11 cellular contexts compared by ENCODE assay signal in the genomic region with DNA sequence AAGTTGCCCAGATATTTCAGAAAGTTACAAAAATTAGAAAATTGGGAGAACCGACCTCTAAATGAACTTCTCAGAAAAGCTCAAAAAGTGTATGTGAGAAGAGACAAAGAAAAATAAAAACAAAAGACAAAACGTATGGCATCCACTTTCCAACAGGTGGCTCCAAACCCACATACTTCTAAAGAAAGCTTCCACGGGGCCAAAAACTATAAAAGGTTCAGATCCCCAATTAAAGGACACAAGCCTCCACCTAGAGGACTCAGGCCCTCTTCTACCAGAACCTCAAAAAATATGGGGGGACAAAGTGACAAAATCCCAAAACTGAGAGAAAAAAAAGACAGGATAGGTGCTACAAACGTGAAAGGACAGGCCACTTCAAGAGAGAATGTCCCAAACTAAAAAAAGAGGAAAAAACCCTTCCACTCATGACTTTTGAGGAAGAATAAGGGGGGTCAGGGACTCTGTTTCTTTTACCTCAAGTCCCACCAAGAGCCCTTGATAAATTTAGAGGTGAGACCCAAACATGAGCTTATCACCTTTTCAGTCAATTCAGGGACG. TPM values are rescaled to one million over a fixed set of nuclear protein-coding genes. Genes with fewer than 3 reads are reported as not detected.
DNase-seq lines count a peak whose midpoint lies in the region; ATAC-seq and TF ChIP-seq lines count a peak whose summit lies in the region.
"Had no signal": no experiment of that assay in that cellular context is flagged by ENCODE, and none has a peak within 500 bp of the region (broad histone marks: within the 10 kb centered on the region; RNA-seq: fewer than 3 reads in every experiment).

No MANE protein-coding gene starts in this region.

- H3K27me3 ChIP-seq in CD8-positive, alpha-beta T cell (ENCODE audit: insufficient read depth, low read length): no peaks in the 10 kb centered on the region
- peaks cover 0 to 13% (median 2%) of the 10 kb centered on the region in 7 donors for H3K27me3 ChIP-seq in heart right ventricle

- H3K9me3 Mint-ChIP-seq in CD8-positive, alpha-beta T cell: peaks cover 11% of the 10 kb centered on the region

- no peak overlapping the region for H3K27ac ChIP-seq in CD8-positive, alpha-beta T cell (ENCODE audit: low read depth, low read length)
- H3K27ac ChIP-seq in HEK293 (ENCODE audit: extremely low read depth, low read depth, low read length) (no peak overlapping the region), heart right ventricle (no peak overlapping the region)

- peak; percentile 23 for TF ChIP-seq CTCF in CD8-positive, alpha-beta T cell (IDR thresholded peaks at IDR 0.05)
- TF ChIP-seq CTCF in HEK293 (tag by site-specific recombination; IDR thresholded peaks at IDR 0.05) (0 out of 2 replicates have a peak, but pooled peaks have one; percentile 20), heart right ventricle (IDR thresholded peaks at IDR 0.05) (peak in 4 of 9 donors; percentile 14 to 42 (median 28)), GM20000 (IDR thresholded peaks at IDR 0.05; ENCODE audit: extremely low read depth, missing control alignments) (no peak)

- H3K4me3 ChIP-seq in CD8-positive, alpha-beta T cell (ENCODE audit: low read depth, low read length): no peak overlapping the region
- H3K4me3 ChIP-seq in HEK293 (ENCODE audit: low read depth, low read length) (no peak overlapping the region), heart right ventricle (no peak overlapping the region)

- H3K36me3 Mint-ChIP-seq in CD8-positive, alpha-beta T cell: no peaks in the 10 kb centered on the region

- CTCF ChIA-PET in CD8-positive, alpha-beta T cell (lab: Charles Lee): no interaction called here
- CTCF ChIA-PET in HEK293 (lab: Yijun Ruan, JAX): interaction anchor here (0.6 to 2.1 kb wide), 20 partner anchors 13 to 1710 kb away, joined by 3 to 10 read pairs (median 4); no protein-coding TSS in a partner anchor

- 38 to 43% methylated on average over 5 of the region's 5 CpGs for WGBS in heart right ventricle, 2 donors

- ATAC-seq in CD8-positive, alpha-beta T cell: no peak
- no peak for ATAC-seq in heart right ventricle
- ATAC-seq: sciatic nerve had no signal

- H3K4me1 ChIP-seq in CD8-positive, alpha-beta T cell (ENCODE audit: insufficient read depth, low read length): no peaks in the 10 kb centered on the region
- no peaks in the 10 kb centered on the region for H3K4me1 ChIP-seq in HEK293 (ENCODE audit: control insufficient read depth, insufficient read depth, low read length)
- no peaks in the 10 kb centered on the region for H3K4me1 ChIP-seq in heart right ventricle

- peaks cover 27% of the 10 kb centered on the region for H3K27me3 Mint-ChIP-seq in CD8-positive, alpha-beta T cell (ENCODE audit: low read depth)

- no peak for DNase-seq in CD8-positive, alpha-beta T cell
- DNase-seq in RPMI8226 (peak; percentile 39), iris pigment epithelial cell (ENCODE audit: low read depth) (peak; percentile 21), NCI-H226 (no peak), heart right ventricle (no peak), T-helper 2 cell (no peak), GM20000 (ENCODE audit: low spot score) (no peak)
- DNase-seq: Right ventricle myocardium superior had no signal

- H3K4me1 Mint-ChIP-seq in CD8-positive, alpha-beta T cell (ENCODE audit: low read depth): no peaks in the 10 kb centered on the region

- H3K4me3 Mint-ChIP-seq in CD8-positive, alpha-beta T cell: no peak overlapping the region
- H3K4me3 Mint-ChIP-seq: dendritic cell treated with granulocyte-macrophage colony-stimulating factor and Interleukin-4, amounts not matched to agents 40 ng/mL and 50 ng/mL, for 4 days had no signal

- intact Hi-C loops in CD8-positive, alpha-beta T cell (cut with DNase I, micrococcal nuclease): loop anchor here in 1 of 2 experiments (2.0 kb wide), 1 partner anchor 162 kb away; no protein-coding TSS in a partner anchor
- intact Hi-C loops in heart right ventricle (cut with DNase I): loop anchor here in 1 of 10 donors (5.0 kb wide), 1 partner anchor 95 kb away; no protein-coding TSS in a partner anchor

- H3K27ac Mint-ChIP-seq in CD8-positive, alpha-beta T cell: no peak overlapping the region
- H3K27ac Mint-ChIP-seq: dendritic cell treated with granulocyte-macrophage colony-stimulating factor and Interleukin-4, amounts not matched to agents 40 ng/mL and 50 ng/mL, for 4 days had no signal

- no peaks in the 10 kb centered on the region for H3K36me3 ChIP-seq in CD8-positive, alpha-beta T cell (ENCODE audit: insufficient read depth, low read length)
- H3K36me3 ChIP-seq in HEK293 (ENCODE audit: control insufficient read depth in 2 of 2, insufficient read depth in 1 of 2, low read length in 2 of 2) (no peaks in the 10 kb centered on the region), heart right ventricle (no peaks in the 10 kb centered on the region)

- H3K9me3 ChIP-seq in CD8-positive, alpha-beta T cell (ENCODE audit: low read length): peaks cover 6% of the 10 kb centered on the region
- H3K9me3 ChIP-seq in HEK293 (ENCODE audit: control insufficient read depth, insufficient read depth, low read depth, low read length): no peaks in the 10 kb centered on the region
- peaks cover 0 to 19% (median 6%) of the 10 kb centered on the region in 11 donors for H3K9me3 ChIP-seq in heart right ventricle

- POLR2A ChIA-PET in CD8-positive, alpha-beta T cell (lab: Charles Lee): no interaction called here
- POLR2A ChIA-PET in HEK293 (lab: Yijun Ruan, JAX): interaction anchor here (0.5 kb wide), 1 partner anchor 29 kb away, joined by 4 read pairs; no protein-coding TSS in a partner anchor

TF ChIP-seq in HEK293, 187 proteins besides CTCF, POLR2A, EP300 and RAD21:
- no peak for TF ChIP-seq ZSCAN16 (tag by site-specific recombination; IDR thresholded peaks at IDR 0.05)
- TF ChIP-seq ZNF654 (tag by site-specific recombination; IDR thresholded peaks at IDR 0.05; ENCODE audit: low read depth): peak; percentile 63
- TF ChIP-seq ZNF350 (tag by site-specific recombination; IDR thresholded peaks at IDR 0.05): no peak
- no peak for TF ChIP-seq ZXDB (tag by site-specific recombination; IDR thresholded peaks at IDR 0.05)
- TF ChIP-seq MZF1 (tag by site-specific recombination; IDR thresholded peaks at IDR 0.05; ENCODE audit: borderline replicate concordance): peak; percentile 94; the same call in 1 of the 2 replicates
- TF ChIP-seq SCRT2 (tag by site-specific recombination; IDR thresholded peaks at IDR 0.05): 0 out of 2 replicates have a peak, but pooled peaks have one; percentile 36
- TF ChIP-seq ZNF830 (tag by site-specific recombination; IDR thresholded peaks at IDR 0.05; ENCODE audit: low read depth): no peak
- no peak for TF ChIP-seq ZNF529 (tag by site-specific recombination; IDR thresholded peaks at IDR 0.05; ENCODE audit: insufficient replicate concordance)

RNA-seq across cellular contexts. Expression of a gene that starts 8.8 kb away (rescaled TPM):
- total RNA-seq in CD8-positive, alpha-beta T cell: not detected
- not detected for total RNA-seq in heart right ventricle
- not detected for polyA plus RNA-seq in heart right ventricle
- total RNA-seq: Right ventricle myocardium superior, sciatic nerve had no signal

RNA-seq across cellular contexts. Expression of a gene that starts 24.8 kb away (rescaled TPM):
- not detected for total RNA-seq in CD8-positive, alpha-beta T cell
- total RNA-seq in heart right ventricle: 1 to 10 TPM in 7 of 10 donors, not detected in 3; 1.2 to 4.7 (median 1.8) TPM
- polyA plus RNA-seq in heart right ventricle: 1 to 10 TPM in 1 of 2 donors, under 1 TPM in 1; 0.64 to 6.1 TPM
- total RNA-seq: sciatic nerve had no signal

RNA-seq across cellular contexts. Expression of a gene that starts 27.3 kb away (rescaled TPM):
- not detected for total RNA-seq in CD8-positive, alpha-beta T cell
- total RNA-seq in heart right ventricle: not detected
- not detected for polyA plus RNA-seq in heart right ventricle
- total RNA-seq: Right ventricle myocardium superior, sciatic nerve had no signal

RNA-seq across cellular contexts. Expression of a gene that starts 52.7 kb away (rescaled TPM):
- not detected for total RNA-seq in CD8-positive, alpha-beta T cell
- total RNA-seq in heart right ventricle: not detected
- not detected for polyA plus RNA-seq in heart right ventricle
- total RNA-seq: Right ventricle myocardium superior, sciatic nerve had no signal

Comparison
In these comparisons a context has a peak if more than half of its experiments do, and no peak if none do; other contexts are left out.
1. DNase-seq: peak in RPMI8226 (single experiment) and iris pigment epithelial cell (single experiment); none in CD8-positive, alpha-beta T cell (0 of 7), NCI-H226 (single experiment), heart right ventricle (0 of 2), T-helper 2 cell (0 of 5) and GM20000 (single experiment).